Comparison of ENCODE assay signal across 10 cellular contexts in genomic region chrX:71909956-71910355, GRCh38. TPM values are rescaled to one million over a fixed set of nuclear protein-coding genes. Genes with fewer than 3 reads are reported as not detected.
DNase-seq lines count a peak whose midpoint lies in the region; ATAC-seq and TF ChIP-seq lines count a peak whose summit lies in the region.
"Had no signal": no experiment of that assay in that cellular context is flagged by ENCODE, and none has a peak within 500 bp of the region (broad histone marks: within the 10 kb centered on the region; RNA-seq: fewer than 3 reads in every experiment).

No MANE protein-coding gene starts in this region.

- no peaks in the 10 kb centered on the region for H3K9me3 Mint-ChIP-seq in activated naive CD8-positive, alpha-beta T cell (ENCODE audit: low read depth)
- no peaks in the 10 kb centered on the region for H3K9me3 Mint-ChIP-seq in activated naive CD8-positive, alpha-beta T cell treated with anti-CD3 and anti-CD28 coated beads for 36 hours
- H3K9me3 Mint-ChIP-seq in brain = peaks cover 0 to 8% (median 0%) of the 10 kb centered on the region in 5 experiments
- H3K9me3 Mint-ChIP-seq: activated CD4-positive, alpha-beta memory T cell treated with anti-CD3 and anti-CD28 coated beads, Interleukin-2, amount 10 ng/mL, durations not matched to agents 7 days and 5 days had no signal

- TF ChIP-seq CTCF in brain (conservative IDR thresholded peaks at IDR 0.05) = peak; percentile 31 to 39
- TF ChIP-seq CTCF in thoracic aorta (IDR thresholded peaks at IDR 0.05) = no peak

- H3K27ac ChIP-seq in thoracic aorta = no peak overlapping the region
- H3K27ac ChIP-seq: ovary had no signal

- peak overlapping the region; percentile 63 for H3K4me3 ChIP-seq in thoracic aorta

- no peaks in the 10 kb centered on the region for H3K27me3 ChIP-seq in thoracic aorta (replicated peaks; ENCODE audit: insufficient read depth)
- H3K27me3 ChIP-seq: ovary had no signal

- no peaks in the 10 kb centered on the region for H3K9me3 ChIP-seq in thoracic aorta
- H3K9me3 ChIP-seq: ovary had no signal

- no peak overlapping the region for H3K27ac Mint-ChIP-seq in activated naive CD8-positive, alpha-beta T cell
- H3K27ac Mint-ChIP-seq in activated naive CD8-positive, alpha-beta T cell treated with anti-CD3 and anti-CD28 coated beads for 36 hours = no peak overlapping the region
- H3K27ac Mint-ChIP-seq in brain = no peak overlapping the region
- H3K27ac Mint-ChIP-seq: activated CD4-positive, alpha-beta memory T cell treated with anti-CD3 and anti-CD28 coated beads, Interleukin-2, amount 10 ng/mL, durations not matched to agents 7 days and 5 days had no signal

- ATAC-seq in thoracic aorta (ENCODE audit: insufficient number of reproducible peaks, low FRiP score, low read depth) = no peak

- no peaks in the 10 kb centered on the region for H3K36me3 Mint-ChIP-seq in activated naive CD8-positive, alpha-beta T cell
- H3K36me3 Mint-ChIP-seq in activated naive CD8-positive, alpha-beta T cell treated with anti-CD3 and anti-CD28 coated beads for 36 hours = no peaks in the 10 kb centered on the region
- H3K36me3 Mint-ChIP-seq in brain = no peaks in the 10 kb centered on the region

- H3K4me1 ChIP-seq in thoracic aorta (ENCODE audit: control insufficient read depth in 1 of 2, low read depth in 2 of 2) = no peaks in the 10 kb centered on the region

- peaks cover 16% of the 10 kb centered on the region for H3K27me3 Mint-ChIP-seq in activated naive CD8-positive, alpha-beta T cell
- H3K27me3 Mint-ChIP-seq in activated naive CD8-positive, alpha-beta T cell treated with anti-CD3 and anti-CD28 coated beads for 36 hours = peaks cover 50% of the 10 kb centered on the region
- H3K27me3 Mint-ChIP-seq in brain = peaks cover 62% of the 10 kb centered on the region

- peaks cover 5% of the 10 kb centered on the region for H3K4me1 Mint-ChIP-seq in activated naive CD8-positive, alpha-beta T cell (ENCODE audit: low read depth)
- no peaks in the 10 kb centered on the region for H3K4me1 Mint-ChIP-seq in activated naive CD8-positive, alpha-beta T cell treated with anti-CD3 and anti-CD28 coated beads for 36 hours
- H3K4me1 Mint-ChIP-seq in brain = no peaks in the 10 kb centered on the region
- H3K4me1 Mint-ChIP-seq: activated CD4-positive, alpha-beta memory T cell treated with anti-CD3 and anti-CD28 coated beads, Interleukin-2, amount 10 ng/mL, durations not matched to agents 7 days and 5 days had no signal

- H3K36me3 ChIP-seq in thoracic aorta = no peaks in the 10 kb centered on the region
- H3K36me3 ChIP-seq: ovary had no signal

- H3K4me3 Mint-ChIP-seq in activated naive CD8-positive, alpha-beta T cell = peak overlapping the region; percentile 71
- no peak overlapping the region for H3K4me3 Mint-ChIP-seq in activated naive CD8-positive, alpha-beta T cell treated with anti-CD3 and anti-CD28 coated beads for 36 hours
- H3K4me3 Mint-ChIP-seq in brain = peak overlapping the region; percentile 79 to 89 (median 83)

- no peak for DNase-seq in activated naive CD8-positive, alpha-beta T cell treated with anti-CD3 and anti-CD28 coated beads for 36 hours
- DNase-seq in islet precursor cell (peak; percentile 72), thoracic aorta (ENCODE audit: low spot score) (no peak), globus pallidus (ENCODE audit: low spot score) (no peak)
- DNase-seq in activated effector memory CD4-positive, alpha-beta T cell treated with anti-CD3 and anti-CD28 coated beads, Interleukin-2, amount 50 U/mL, for 16 hours = no peak
- DNase-seq in activated naive CD4-positive, alpha-beta T cell treated with Interleukin-2 at 50 U/mL for 16 hours = no peak
- DNase-seq: activated CD4-positive, alpha-beta memory T cell treated with anti-CD3 and anti-CD28 coated beads, Interleukin-2, amount 10 ng/mL, durations not matched to agents 7 days and 5 days had no signal

RNA-seq across cellular contexts. Expression of gene NHSL2, which starts 0.7 kb away (rescaled TPM):
- total RNA-seq in activated naive CD8-positive, alpha-beta T cell treated with anti-CD3 and anti-CD28 coated beads for 36 hours = under 1 TPM; 0.10 to 0.31 TPM
- 1.1 TPM for polyA plus RNA-seq in brain (ENCODE audit: insufficient read depth, low read depth, low replicate concordance)
- total RNA-seq in thoracic aorta = 10 to 100 TPM; 15.0 to 16.5 TPM

Comparison
In these comparisons a context has a peak if more than half of its experiments do, and no peak if none do; other contexts are left out.
1. RNA of gene NHSL2, which starts 0.7 kb away (total RNA-seq): 15.0 to 16.5 TPM in thoracic aorta; 0.10 to 0.31 TPM in activated naive CD8-positive, alpha-beta T cell treated with anti-CD3 and anti-CD28 coated beads for 36 hours; every median in the first group is over 10 times any median in the second.